Comparison of ENCODE assay signal across 8 cellular contexts in genomic region chr7:43658718-43659548, GRCh38.
DNase-seq lines count a peak whose midpoint lies in the region; ATAC-seq and TF ChIP-seq lines count a peak whose summit lies in the region.

No MANE protein-coding gene starts in this region.

- no peaks in the 10 kb centered on the region for H4K20me1 ChIP-seq in PC-3 (ENCODE audit: low read length)

- no peaks in the 10 kb centered on the region for H3K27me3 ChIP-seq in PC-3 (ENCODE audit: low read length)
- H3K27me3 ChIP-seq in gastroesophageal sphincter = no peaks in the 10 kb centered on the region

- ATAC-seq in GM21367 (IDR thresholded peaks at IDR 0.05; ENCODE audit: unreplicated experiment) (peak; percentile 75), PC-3 (peak; percentile 82), gastroesophageal sphincter (no peak)

- H3K36me3 ChIP-seq in PC-3 (ENCODE audit: low read depth, low read length) = peaks cover 17% of the 10 kb centered on the region
- peaks cover 0 to 7% of the 10 kb centered on the region in 2 donors for H3K36me3 ChIP-seq in gastroesophageal sphincter

- peaks cover 37% of the 10 kb centered on the region for H3K4me1 ChIP-seq in PC-3 (ENCODE audit: insufficient read depth, low read length)
- peaks cover 0 to 4% (median 0%) of the 10 kb centered on the region in 3 donors for H3K4me1 ChIP-seq in gastroesophageal sphincter

- peak overlapping the region; percentile 34 for H3K4me3 ChIP-seq in PC-3 (ENCODE audit: low read length)
- H3K4me3 ChIP-seq in gastroesophageal sphincter = no peak overlapping the region

- H3F3A ChIP-seq in PC-3 (ENCODE audit: low read length, unreplicated experiment) = no peaks in the 10 kb centered on the region

- WGBS in gastroesophageal sphincter (ENCODE audit: low coverage in 1 of 2), 2 donors = 94 to 98% methylated on average over 6 to 7 of the region's 7 CpGs

- no peaks in the 10 kb centered on the region for H3K9me3 ChIP-seq in PC-3 (ENCODE audit: low read length)
- H3K9me3 ChIP-seq in gastroesophageal sphincter = no peaks in the 10 kb centered on the region

- H3K4me3 Mint-ChIP-seq in stimulated activated naive CD8-positive, alpha-beta T cell treated with anti-CD3 and anti-CD28 coated beads, Interleukin-15, Interleukin-2, amounts not matched to agents 100 ng/mL and 50 ng/mL, for 24 hours = peak overlapping the region; percentile 35

- intact Hi-C loops in PC-3 (cut with micrococcal nuclease) = loop anchor here (1.0 to 2.0 kb wide), 2 partner anchors 11 to 42 kb away; no protein-coding TSS in a partner anchor

- no peak for TF ChIP-seq CTCF in PC-3 (conservative IDR thresholded peaks at IDR 0.05; ENCODE audit: low read depth, low read length)
- no peak for TF ChIP-seq CTCF in gastroesophageal sphincter (IDR thresholded peaks at IDR 0.05)

- H3K27ac Mint-ChIP-seq in stimulated activated naive CD8-positive, alpha-beta T cell treated with anti-CD3 and anti-CD28 coated beads, Interleukin-15, Interleukin-2, amounts not matched to agents 100 ng/mL and 50 ng/mL, for 24 hours = peak overlapping the region; percentile 98

- no TSS peak for BruUV-seq in PC-3 (replicated peaks; lab: Mats Ljungman, UMichigan)

- peaks cover 66% of the 10 kb centered on the region for H3K4me1 Mint-ChIP-seq in stimulated activated naive CD8-positive, alpha-beta T cell treated with anti-CD3 and anti-CD28 coated beads, Interleukin-15, Interleukin-2, amounts not matched to agents 100 ng/mL and 50 ng/mL, for 24 hours (ENCODE audit: low read depth)

- H3K27ac ChIP-seq in PC-3 (ENCODE audit: low read length) (peak overlapping the region; percentile 96), gastroesophageal sphincter (peak overlapping the region in 1 of 4 donors; percentile 9)

- TF ChIP-seq POLR2A in gastroesophageal sphincter (IDR thresholded peaks at IDR 0.05) = no peak

- DNase-seq in AG08396 (ENCODE audit: low spot score) (peak; percentile 32), PC-3 (peak; percentile 86), fibroblast of peridontal ligament (ENCODE audit: extremely low read depth) (peak; percentile 96), germinal center (ENCODE audit: low spot score) (no peak), NCI-H1694 (lab: John Stamatoyannopoulos, UW) (no peak)

- H3K4me2 ChIP-seq in PC-3 (ENCODE audit: low read length) = peak overlapping the region; percentile 79

- TF ChIP-seq EP300 in gastroesophageal sphincter (IDR thresholded peaks at IDR 0.05) = no peak

- peaks cover 90% of the 10 kb centered on the region for H3K79me2 ChIP-seq in PC-3 (ENCODE audit: low read length)

- no peak overlapping the region for H2AFZ ChIP-seq in PC-3 (ENCODE audit: low read length)

- no peaks in the 10 kb centered on the region for H3K9me3 Mint-ChIP-seq in stimulated activated naive CD8-positive, alpha-beta T cell treated with anti-CD3 and anti-CD28 coated beads, Interleukin-15, Interleukin-2, amounts not matched to agents 100 ng/mL and 50 ng/mL, for 24 hours

- CTCF ChIA-PET in PC-3 (lab: Charles Lee) = interaction anchor here (0.5 kb wide), 1 partner anchor 178 kb away, joined by 3 read pairs; no protein-coding TSS in a partner anchor

- POLR2A ChIA-PET in PC-3 (lab: Charles Lee; ENCODE audit: unreplicated experiment) = no interaction called here

- H3K9ac ChIP-seq in PC-3 (ENCODE audit: low read length) = peak overlapping the region; percentile 62

- peaks cover 71% of the 10 kb centered on the region for H3K36me3 Mint-ChIP-seq in stimulated activated naive CD8-positive, alpha-beta T cell treated with anti-CD3 and anti-CD28 coated beads, Interleukin-15, Interleukin-2, amounts not matched to agents 100 ng/mL and 50 ng/mL, for 24 hours (ENCODE audit: low read depth)

- H3K9me2 ChIP-seq in PC-3 (replicated peaks; ENCODE audit: low read length) = no peaks in the 10 kb centered on the region

- no peaks in the 10 kb centered on the region for H3K27me3 Mint-ChIP-seq in stimulated activated naive CD8-positive, alpha-beta T cell treated with anti-CD3 and anti-CD28 coated beads, Interleukin-15, Interleukin-2, amounts not matched to agents 100 ng/mL and 50 ng/mL, for 24 hours

Comparison
In these comparisons a context has a peak if more than half of its experiments do, and no peak if none do; other contexts are left out.
1. DNase-seq: peak in AG08396 (single experiment), PC-3 (single experiment) and fibroblast of peridontal ligament (single experiment); none in germinal center (single experiment) and NCI-H1694 (single experiment).